14 cellular contexts compared by ENCODE assay signal in the genomic region with DNA sequence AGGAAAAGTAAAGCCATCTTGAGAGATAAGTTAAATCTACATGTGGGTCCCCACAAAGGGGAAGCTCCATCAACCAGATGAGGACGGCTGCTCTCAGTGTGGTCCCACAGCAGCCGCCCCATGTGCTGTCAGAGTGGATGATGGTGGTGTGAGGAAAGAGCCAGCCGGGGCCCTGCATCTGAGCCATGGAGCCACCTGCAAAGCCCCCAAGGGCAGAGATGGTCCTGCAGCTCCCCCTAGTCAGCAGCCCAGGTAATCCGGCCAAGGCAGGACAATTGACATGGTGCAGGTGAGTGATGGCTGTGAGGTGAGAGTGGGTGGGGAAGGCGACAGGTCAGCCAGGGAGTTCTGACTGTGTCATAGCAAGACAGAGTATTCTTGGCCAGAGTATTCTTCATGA.
A peak's percentile ranks its signal among the peaks of the same experiment; 100 is the strongest.
DNase-seq lines count a peak whose midpoint lies in the region; ATAC-seq and TF ChIP-seq lines count a peak whose summit lies in the region.
"Had no signal": no experiment of that assay in that cellular context is flagged by ENCODE, and none has a peak within 500 bp of the region (broad histone marks: within the 10 kb centered on the region; RNA-seq: fewer than 3 reads in every experiment).

No MANE protein-coding gene starts in this region.

- peak; percentile 55; the same call in 2 of the 3 replicates for TF ChIP-seq CTCF in GM12872 (IDR thresholded peaks at IDR 0.05; ENCODE audit: insufficient read depth, low read depth, low read length)

- H3K9me3 Mint-ChIP-seq in activated T-cell treated with anti-CD3 and anti-CD28 coated beads, Interleukin-2, amount 50 U/mL, for 72 hours, result no peaks in the 10 kb centered on the region
- H3K9me3 Mint-ChIP-seq: activated CD4-positive, alpha-beta memory T cell treated with anti-CD3 and anti-CD28 coated beads, Interleukin-2, amount 10 ng/mL, durations not matched to agents 7 days and 5 days; type B pancreatic cell had no signal

- DNase-seq in GM19240 (ENCODE audit: insufficient read length, low spot score), result peak; percentile 5
- peak; percentile 56 to 59 for DNase-seq in NCI-H2081 (lab: John Stamatoyannopoulos, UW)
- DNase-seq in iPS-NIHi11 (ENCODE audit: low spot score), result peak; percentile 66
- DNase-seq in mesenteric fat pad (ENCODE audit: low spot score), result no peak
- DNase-seq in activated T-cell treated with anti-CD3 and anti-CD28 coated beads, Interleukin-2, amount 50 U/mL, for 72 hours, result no peak
- DNase-seq in left colon, result no peak
- DNase-seq in central memory CD4-positive, alpha-beta T cell, result no peak
- DNase-seq: activated CD4-positive, alpha-beta memory T cell treated with anti-CD3 and anti-CD28 coated beads, Interleukin-2, amount 10 ng/mL, durations not matched to agents 7 days and 5 days; foreskin fibroblast; IMR-90; NCI-H226; T-cell had no signal

- peaks cover 8% of the 10 kb centered on the region for H3K27me3 Mint-ChIP-seq in activated T-cell treated with anti-CD3 and anti-CD28 coated beads, Interleukin-2, amount 50 U/mL, for 72 hours (ENCODE audit: low read depth)

- no peaks in the 10 kb centered on the region for H3K4me1 Mint-ChIP-seq in activated T-cell treated with anti-CD3 and anti-CD28 coated beads, Interleukin-2, amount 50 U/mL, for 72 hours (ENCODE audit: low read depth)
- H3K4me1 Mint-ChIP-seq: activated CD4-positive, alpha-beta memory T cell treated with anti-CD3 and anti-CD28 coated beads, Interleukin-2, amount 10 ng/mL, durations not matched to agents 7 days and 5 days; T-cell had no signal

- no peak overlapping the region for H3K27ac Mint-ChIP-seq in activated T-cell treated with anti-CD3 and anti-CD28 coated beads, Interleukin-2, amount 50 U/mL, for 72 hours
- H3K27ac Mint-ChIP-seq: activated CD4-positive, alpha-beta memory T cell treated with anti-CD3 and anti-CD28 coated beads, Interleukin-2, amount 10 ng/mL, durations not matched to agents 7 days and 5 days; T-cell; type B pancreatic cell had no signal

- H3K4me3 Mint-ChIP-seq in activated T-cell treated with anti-CD3 and anti-CD28 coated beads, Interleukin-2, amount 50 U/mL, for 72 hours, result no peak overlapping the region
- H3K4me3 Mint-ChIP-seq: activated CD4-positive, alpha-beta memory T cell treated with anti-CD3 and anti-CD28 coated beads, Interleukin-2, amount 10 ng/mL, durations not matched to agents 7 days and 5 days; T-cell; type B pancreatic cell had no signal

- intact Hi-C loops in left colon (cut with DNase I, micrococcal nuclease), result no loop called here

- H3K36me3 Mint-ChIP-seq in activated T-cell treated with anti-CD3 and anti-CD28 coated beads, Interleukin-2, amount 50 U/mL, for 72 hours (ENCODE audit: insufficient read depth in 2 of 2), result no peaks in the 10 kb centered on the region
- H3K36me3 Mint-ChIP-seq: T-cell, type B pancreatic cell had no signal

- ATAC-seq in activated T-cell treated with anti-CD3 and anti-CD28 coated beads, Interleukin-2, amount 50 U/mL, for 72 hours (replicated peaks in 1 of 2), result no peak
- no peak for ATAC-seq in left colon
- ATAC-seq: T-cell had no signal

Comparison
In these comparisons a context has a peak if more than half of its experiments do, and no peak if none do; other contexts are left out.
1. DNase-seq: peak in GM19240 (single experiment), NCI-H2081 (2 of 2) and iPS-NIHi11 (single experiment); none in mesenteric fat pad (single experiment), activated T-cell treated with anti-CD3 and anti-CD28 coated beads, Interleukin-2, amount 50 U/mL, for 72 hours (0 of 2), left colon (0 of 2) and central memory CD4-positive, alpha-beta T cell (single experiment).